1 cellular context compared by ENCODE assay signal in the genomic region with DNA sequence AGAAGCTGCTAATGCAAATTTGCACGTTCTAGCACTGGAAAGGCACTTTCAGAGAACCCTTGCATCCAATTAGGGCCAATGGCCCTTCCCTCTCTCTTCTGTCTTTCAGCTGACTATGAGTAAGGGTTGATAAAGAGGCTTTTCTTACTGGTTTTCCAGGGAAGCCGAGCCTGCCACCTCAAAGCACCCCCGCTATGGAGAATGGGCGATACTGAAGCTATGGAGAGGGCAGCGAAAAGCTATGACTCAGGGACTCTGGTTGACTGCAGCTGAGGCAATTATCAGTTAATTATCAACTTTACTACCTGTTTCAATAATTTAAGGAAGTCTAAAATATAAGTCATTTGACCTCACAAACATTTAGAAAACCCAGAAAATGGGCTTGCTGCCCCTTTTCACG.
TF ChIP-seq lines count a peak whose summit lies in the region.

No MANE protein-coding gene starts in this region.

TF ChIP-seq in IMR-90, 13 proteins besides CTCF, POLR2A, EP300 and RAD21:
- no peak for TF ChIP-seq NFE2L2 (IDR thresholded peaks at IDR 0.05; ENCODE audit: low read depth, low read length)
- no peak for TF ChIP-seq MAFK (IDR thresholded peaks at IDR 0.05; ENCODE audit: low read depth, low read length)
- TF ChIP-seq FOS (IDR thresholded peaks at IDR 0.05; ENCODE audit: low read depth, low read length), result no peak
- TF ChIP-seq RCOR1 (IDR thresholded peaks at IDR 0.05; ENCODE audit: insufficient replicate concordance, low read length), result no peak
- no peak for TF ChIP-seq MAZ (IDR thresholded peaks at IDR 0.05; ENCODE audit: borderline replicate concordance, low read depth, low read length)
- TF ChIP-seq RFX5 (IDR thresholded peaks at IDR 0.05; ENCODE audit: low read depth, low read length), result no peak
- no peak for TF ChIP-seq ELK1 (IDR thresholded peaks at IDR 0.05; ENCODE audit: borderline replicate concordance, low read depth, low read length)
- TF ChIP-seq MXI1 (IDR thresholded peaks at IDR 0.05; ENCODE audit: borderline replicate concordance, low read depth, low read length), result no peak
- TF ChIP-seq, protein P1, sequence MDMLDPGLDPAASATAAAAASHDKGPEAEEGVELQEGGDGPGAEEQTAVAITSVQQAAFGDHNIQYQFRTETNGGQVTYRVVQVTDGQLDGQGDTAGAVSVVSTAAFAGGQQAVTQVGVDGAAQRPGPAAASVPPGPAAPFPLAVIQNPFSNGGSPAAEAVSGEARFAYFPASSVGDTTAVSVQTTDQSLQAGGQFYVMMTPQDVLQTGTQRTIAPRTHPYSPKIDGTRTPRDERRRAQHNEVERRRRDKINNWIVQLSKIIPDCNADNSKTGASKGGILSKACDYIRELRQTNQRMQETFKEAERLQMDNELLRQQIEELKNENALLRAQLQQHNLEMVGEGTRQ (IDR thresholded peaks at IDR 0.05; ENCODE audit: low read depth, low read length), result no peak
TF ChIP-seq in IMR-90: peak in this region for 0.
